Comparison of ENCODE assay signal across 15 cellular contexts in the genomic region with DNA sequence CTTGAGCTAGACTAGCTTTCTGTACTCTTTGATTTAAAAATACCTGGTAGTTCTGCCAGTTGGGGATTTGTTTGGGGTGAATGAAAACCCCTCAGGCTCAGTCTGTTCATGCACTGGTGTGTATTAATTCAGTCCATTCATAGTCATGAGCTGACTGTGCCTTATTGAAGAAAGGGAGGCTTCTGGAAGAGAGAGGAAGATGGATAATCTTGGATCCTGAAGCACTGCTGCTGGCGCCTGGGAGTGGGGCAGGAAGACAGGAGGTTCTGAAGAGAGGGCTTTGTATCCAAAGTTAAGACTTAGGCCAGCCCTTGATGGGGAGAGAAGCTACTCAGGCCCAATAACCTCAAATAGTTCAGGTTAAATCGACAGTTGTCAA.
DNase-seq lines count a peak whose midpoint lies in the region; ATAC-seq, FAIRE-seq and TF ChIP-seq lines count a peak whose summit lies in the region.
"Had no signal": no experiment of that assay in that cellular context is flagged by ENCODE, and none has a peak within 500 bp of the region (broad histone marks: within the 10 kb centered on the region; RNA-seq: fewer than 3 reads in every experiment).

No MANE protein-coding gene starts in this region.

- H3K4me3 ChIP-seq in astrocyte (ENCODE audit: insufficient read depth, low read depth, low read length) (no peak overlapping the region), OCI-LY7 (ENCODE audit: low read depth, low read length, poor library complexity, severe bottlenecking) (no peak overlapping the region), gastrocnemius medialis (no peak overlapping the region)
- H3K4me3 ChIP-seq: BLaER1 had no signal

- H3K36me3 ChIP-seq in astrocyte (ENCODE audit: insufficient read depth, low read length) (no peaks in the 10 kb centered on the region), OCI-LY7 (ENCODE audit: insufficient read depth, low read length) (peaks cover 4% of the 10 kb centered on the region; the same call in 1 of the 2 replicates), gastrocnemius medialis (no peaks in the 10 kb centered on the region)

- no peak overlapping the region for H3K27ac ChIP-seq in astrocyte (ENCODE audit: low read depth, low read length)
- no peak overlapping the region for H3K27ac ChIP-seq in OCI-LY7 (ENCODE audit: low read depth, low read length, poor library complexity, severe bottlenecking)
- H3K27ac ChIP-seq in gastrocnemius medialis: no peak overlapping the region
- H3K27ac ChIP-seq: BLaER1 had no signal

- H3K27me3 Mint-ChIP-seq in HFFc6 (ENCODE audit: insufficient read depth) (no peaks in the 10 kb centered on the region), astrocyte (ENCODE audit: low read depth, unreplicated experiment) (no peaks in the 10 kb centered on the region)
- H3K27me3 Mint-ChIP-seq: stimulated activated naive CD8-positive, alpha-beta T cell treated with anti-CD3 and anti-CD28 coated beads, Interleukin-15, Interleukin-2, amounts not matched to agents 100 ng/mL and 50 ng/mL, for 24 hours had no signal

- H3K9me3 Mint-ChIP-seq in HFFc6 (no peaks in the 10 kb centered on the region), astrocyte (ENCODE audit: unreplicated experiment) (peaks cover 2% of the 10 kb centered on the region)
- H3K9me3 Mint-ChIP-seq: stimulated activated naive CD8-positive, alpha-beta T cell treated with anti-CD3 and anti-CD28 coated beads, Interleukin-15, Interleukin-2, amounts not matched to agents 100 ng/mL and 50 ng/mL, for 24 hours; T-helper 1 cell treated with Interleukin-12 subunit alpha and Interleukin-12 subunit beta and Interleukin-4 antibody, amounts not matched to agents 30 μg/mL and 1 μg/mL, for 36 hours had no signal

- no peaks in the 10 kb centered on the region for H3K9me2 ChIP-seq in OCI-LY7 (ENCODE audit: insufficient read depth, low read length)

- H3K4me1 Mint-ChIP-seq in HFFc6 (ENCODE audit: low read depth) (peaks cover 91% of the 10 kb centered on the region), astrocyte (ENCODE audit: low read depth, unreplicated experiment) (peaks cover 60% of the 10 kb centered on the region)

- H3K9me3 ChIP-seq in astrocyte (ENCODE audit: insufficient read depth, low read depth, low read length): no peaks in the 10 kb centered on the region
- no peaks in the 10 kb centered on the region for H3K9me3 ChIP-seq in OCI-LY7 (ENCODE audit: low read length)
- no peaks in the 10 kb centered on the region for H3K9me3 ChIP-seq in gastrocnemius medialis
- H3K9me3 ChIP-seq: BLaER1 had no signal

- H3K27ac Mint-ChIP-seq in HFFc6: peak overlapping the region; percentile 89
- peak overlapping the region; percentile 60 for H3K27ac Mint-ChIP-seq in astrocyte (ENCODE audit: unreplicated experiment)
- H3K27ac Mint-ChIP-seq: stimulated activated naive CD8-positive, alpha-beta T cell treated with anti-CD3 and anti-CD28 coated beads, Interleukin-15, Interleukin-2, amounts not matched to agents 100 ng/mL and 50 ng/mL, for 24 hours; T-helper 1 cell treated with Interleukin-12 subunit alpha and Interleukin-12 subunit beta and Interleukin-4 antibody, amounts not matched to agents 30 μg/mL and 1 μg/mL, for 36 hours had no signal

- H3K36me3 Mint-ChIP-seq in HFFc6 (ENCODE audit: low read depth) (peaks cover 7% of the 10 kb centered on the region), astrocyte (ENCODE audit: low read depth, unreplicated experiment) (peaks cover 3% of the 10 kb centered on the region)

- TF ChIP-seq CTCF in HFFc6 (IDR thresholded peaks at IDR 0.05) (no peak), astrocyte (IDR thresholded peaks at IDR 0.05; ENCODE audit: insufficient read depth, low read depth, low read length) (no peak), OCI-LY7 (conservative IDR thresholded peaks at IDR 0.05; ENCODE audit: low read length) (no peak), gastrocnemius medialis (IDR thresholded peaks at IDR 0.05 in 4 of 5, conservative IDR thresholded peaks at IDR 0.05 in 1 of 5) (no peak)

- H4K20me1 ChIP-seq in astrocyte (ENCODE audit: insufficient read depth, low read length) (peaks cover 14% of the 10 kb centered on the region), OCI-LY7 (ENCODE audit: insufficient read depth, low read length) (no peaks in the 10 kb centered on the region)

- DNase-seq in HFFc6 (no peak), astrocyte (ENCODE audit: low read depth) (no peak), globus pallidus (ENCODE audit: low spot score) (peak; percentile 58), retina (peak; percentile 12), OCI-LY7 (ENCODE audit: low spot score) (no peak), cerebellum (ENCODE audit: low spot score) (no peak), gastrocnemius medialis (no peak)
- no peak for DNase-seq in activated T-cell treated with anti-CD3 and anti-CD28 coated beads, Interleukin-2, amount 50 U/mL, for 48 hours
- DNase-seq: activated CD4-positive, alpha-beta T cell treated with anti-CD3 and anti-CD28 coated beads, Interleukin-2, amount 50 U/mL, for 4 hours; activated gamma-delta T cell; right cardiac atrium had no signal

- no peak overlapping the region for H3K9ac ChIP-seq in astrocyte (ENCODE audit: low read length)
- H3K9ac ChIP-seq: BLaER1 had no signal

- H2AFZ ChIP-seq in astrocyte (ENCODE audit: low read depth, low read length): no peak overlapping the region
- no peak overlapping the region for H2AFZ ChIP-seq in OCI-LY7 (ENCODE audit: low read length)

- no TSS peak for BruUV-seq in OCI-LY7 (replicated peaks; lab: Mats Ljungman, UMichigan)

- peak overlapping the region; percentile 46 for H3K4me3 Mint-ChIP-seq in HFFc6
- no peak overlapping the region for H3K4me3 Mint-ChIP-seq in astrocyte (ENCODE audit: unreplicated experiment)
- H3K4me3 Mint-ChIP-seq: stimulated activated naive CD8-positive, alpha-beta T cell treated with anti-CD3 and anti-CD28 coated beads, Interleukin-15, Interleukin-2, amounts not matched to agents 100 ng/mL and 50 ng/mL, for 24 hours; T-helper 1 cell treated with Interleukin-12 subunit alpha and Interleukin-12 subunit beta and Interleukin-4 antibody, amounts not matched to agents 30 μg/mL and 1 μg/mL, for 36 hours had no signal

- ATAC-seq in gastrocnemius medialis: no peak
- ATAC-seq: right cardiac atrium had no signal

- POLR2A ChIA-PET in OCI-LY7 (lab: Charles Lee): no interaction called here

- CTCF ChIA-PET in OCI-LY7 (lab: Charles Lee; ENCODE audit: unreplicated experiment): interaction anchor here (0.7 kb wide), 1 partner anchor 1387 kb away, joined by 3 read pairs; no protein-coding TSS in a partner anchor

- H3K79me2 ChIP-seq in astrocyte (ENCODE audit: insufficient read depth, low read length) (peaks cover 44% of the 10 kb centered on the region), OCI-LY7 (ENCODE audit: insufficient read depth, low read depth, low read length) (no peaks in the 10 kb centered on the region)

- intact Hi-C loops in OCI-LY7 (cut with micrococcal nuclease; ENCODE audit: unreplicated experiment): no loop called here
- intact Hi-C loops in gastrocnemius medialis (cut with DNase I; ENCODE audit: low total_unique reads): no loop called here

- H3K4me1 ChIP-seq in astrocyte (ENCODE audit: insufficient read depth, low read length): peaks cover 43% of the 10 kb centered on the region
- H3K4me1 ChIP-seq in OCI-LY7 (ENCODE audit: insufficient read depth, low read length, poor library complexity, severe bottlenecking): no peaks in the 10 kb centered on the region
- H3K4me1 ChIP-seq in gastrocnemius medialis: peaks cover 12 to 20% of the 10 kb centered on the region in 2 donors
- H3K4me1 ChIP-seq: BLaER1 had no signal

- no peak for TF ChIP-seq POLR2A in gastrocnemius medialis (IDR thresholded peaks at IDR 0.05)

- in situ Hi-C loops in gastrocnemius medialis (cut with MboI; ENCODE audit: low sequenced_read_pairs in 4 of 4): no loop called here

- H3K4me2 ChIP-seq in astrocyte (ENCODE audit: low read length): peak overlapping the region; percentile 41
- no peak overlapping the region for H3K4me2 ChIP-seq in OCI-LY7 (ENCODE audit: low read length)
- H3K4me2 ChIP-seq: BLaER1 had no signal

- H3K27me3 ChIP-seq in astrocyte (ENCODE audit: insufficient read depth, low read length) (no peaks in the 10 kb centered on the region), gastrocnemius medialis (no peaks in the 10 kb centered on the region)
- H3K27me3 ChIP-seq: BLaER1 had no signal

- FAIRE-seq in astrocyte (lab: Jason Lieb, UNC): no peak
- FAIRE-seq: bronchial epithelial cell had no signal

Comparison
In these comparisons a context has a peak if more than half of its experiments do, and no peak if none do; other contexts are left out.
1. DNase-seq: peak in globus pallidus (single experiment) and retina (single experiment); none in HFFc6 (single experiment), astrocyte (single experiment), OCI-LY7 (single experiment), activated T-cell treated with anti-CD3 and anti-CD28 coated beads, Interleukin-2, amount 50 U/mL, for 48 hours (0 of 2), cerebellum (single experiment) and gastrocnemius medialis (0 of 2).